ENCODE assay signal across 8 cellular contexts in the genomic region with DNA sequence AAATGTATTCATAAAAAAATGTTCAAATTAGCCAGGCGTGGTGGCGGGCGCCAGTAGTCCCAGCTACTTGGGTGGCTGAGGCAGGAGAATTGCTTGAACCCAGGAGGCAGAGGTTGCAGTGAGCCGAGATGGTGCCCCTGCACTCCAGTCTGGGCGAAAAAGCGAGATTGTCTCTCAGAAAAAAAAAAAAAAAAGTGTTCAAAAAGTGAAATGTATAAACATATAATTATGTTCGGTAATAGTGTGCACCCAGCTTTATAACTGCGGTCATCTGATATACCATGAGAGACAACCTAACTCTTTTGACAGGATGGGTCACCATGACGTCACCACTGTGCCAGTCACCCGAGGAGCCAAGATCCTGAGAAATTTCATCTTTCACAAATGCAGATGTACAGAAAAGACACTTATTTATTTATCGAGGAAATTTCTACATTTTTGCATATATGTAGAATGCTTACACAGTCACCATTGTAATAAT. TPM values are rescaled to one million over a fixed set of nuclear protein-coding genes. Genes with fewer than 3 reads are reported as not detected.
DNase-seq lines count a peak whose midpoint lies in the region; ATAC-seq and TF ChIP-seq lines count a peak whose summit lies in the region.

No MANE protein-coding gene starts in this region.

- intact Hi-C loops in breast epithelium (cut with DNase I; ENCODE audit: low total_unique reads) (no loop called here), vagina (cut with DNase I) (no loop called here)

- ATAC-seq in GM21619 (IDR thresholded peaks at IDR 0.05; ENCODE audit: unreplicated experiment) (no peak), HG03457 (IDR thresholded peaks at IDR 0.05; ENCODE audit: unreplicated experiment) (no peak)

- H3K4me3 ChIP-seq in GM12864 (ENCODE audit: low read depth, low read length) (peak overlapping the region; percentile 56), breast epithelium (peak overlapping the region; percentile 90 to 97 (median 97)), vagina (peak overlapping the region; percentile 94 to 99)

- DNase-seq in GM12864 (ENCODE audit: low read depth) (no peak), NCI-H2081 treated with DMSO at 0.1 percent for 48 hours (lab: John Stamatoyannopoulos, UW) (peak; percentile 16), breast epithelium (ENCODE audit: low spot score in 2 of 2) (no peak), medulla oblongata (ENCODE audit: extremely low spot score) (peak; percentile 50), vagina (ENCODE audit: extremely low spot score in 2 of 2) (no peak)
- DNase-seq in stimulated activated CD4-positive, alpha-beta T cell treated with anti-CD3 and anti-CD28 coated beads, Interleukin-2, amount 100 ng/mL, for 48 hours, result no peak

- H3K9me3 ChIP-seq in breast epithelium (no peaks in the 10 kb centered on the region), vagina (no peaks in the 10 kb centered on the region)

- H3K4me1 ChIP-seq in breast epithelium (peaks cover 3 to 16% of the 10 kb centered on the region in 2 donors), vagina (peaks cover 45% of the 10 kb centered on the region)

- no peak for TF ChIP-seq POLR2A in breast epithelium (IDR thresholded peaks at IDR 0.05)
- no peak for TF ChIP-seq POLR2A in vagina (IDR thresholded peaks at IDR 0.05)

- H3K27ac ChIP-seq in breast epithelium, result peak overlapping the region in 1 of 2 donors; percentile 77
- peak overlapping the region; percentile 82 for H3K27ac ChIP-seq in vagina

- H3K36me3 ChIP-seq in breast epithelium (no peaks in the 10 kb centered on the region), vagina (no peaks in the 10 kb centered on the region)

- TF ChIP-seq CTCF in GM12864 (IDR thresholded peaks at IDR 0.05; ENCODE audit: low read depth, low read length, missing control alignments), result no peak
- no peak for TF ChIP-seq CTCF in breast epithelium (IDR thresholded peaks at IDR 0.05)
- TF ChIP-seq CTCF in vagina (IDR thresholded peaks at IDR 0.05), result no peak

- no peaks in the 10 kb centered on the region for H3K27me3 ChIP-seq in breast epithelium
- no peaks in the 10 kb centered on the region for H3K27me3 ChIP-seq in vagina

RNA-seq across cellular contexts. Expression of a gene that starts 0.6 kb away (rescaled TPM):
- 10 to 100 TPM in 2 of 3 donors, 1 to 10 TPM in 1; 8.5 to 17.0 (median 13.4) TPM for total RNA-seq in breast epithelium
- total RNA-seq in vagina, result 10.3 TPM

RNA-seq across cellular contexts. Expression of a gene that starts 19.6 kb away (rescaled TPM):
- total RNA-seq in breast epithelium (10 to 100 TPM; 27.4 to 49.5 (median 43.6) TPM), vagina (31.2 TPM)

RNA-seq across cellular contexts. Expression of a gene that starts 47.2 kb away (rescaled TPM):
- total RNA-seq in breast epithelium (10 to 100 TPM; 22.2 to 42.3 (median 27.5) TPM), vagina (17.2 TPM)

Comparison
In these comparisons a context has a peak if more than half of its experiments do, and no peak if none do; other contexts are left out.
1. DNase-seq: peak in NCI-H2081 treated with DMSO at 0.1 percent for 48 hours (single experiment) and medulla oblongata (single experiment); none in GM12864 (single experiment), breast epithelium (0 of 2), vagina (0 of 2) and stimulated activated CD4-positive, alpha-beta T cell treated with anti-CD3 and anti-CD28 coated beads, Interleukin-2, amount 100 ng/mL, for 48 hours (0 of 2).
2. Peak in every context shown above with its lines, with median percentiles within 50 percentile points of each other: H3K4me3 ChIP-seq.